21 cellular contexts compared by ENCODE assay signal in the genomic region with DNA sequence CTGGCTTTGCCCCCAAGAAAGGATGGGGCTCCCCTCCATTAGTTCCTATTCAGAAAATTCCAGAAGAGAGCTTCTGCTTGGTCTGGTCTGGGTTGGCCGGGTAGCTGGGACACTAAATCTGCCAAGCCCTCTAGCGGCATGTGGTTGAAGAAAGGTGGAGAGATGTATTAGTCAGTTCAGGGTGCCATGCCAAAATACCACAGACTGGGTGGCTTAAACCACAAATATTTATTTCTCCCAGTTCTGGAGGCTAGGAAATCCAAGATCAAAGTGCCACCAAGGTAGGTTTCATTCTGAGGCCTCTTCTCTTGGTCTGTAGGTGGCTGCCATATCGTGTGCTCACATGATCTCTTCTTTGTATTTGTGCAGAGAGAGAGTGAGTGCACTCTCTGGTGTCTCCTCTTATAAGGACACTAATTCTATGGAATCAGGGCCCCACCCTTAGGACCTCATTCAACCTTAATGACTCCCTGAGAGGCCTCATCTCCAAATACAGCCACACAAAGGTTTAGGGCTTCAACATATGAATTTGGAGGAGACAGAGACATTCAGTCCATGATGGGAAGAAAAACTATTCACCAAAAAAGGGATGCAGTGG. TPM values are rescaled to one million over a fixed set of nuclear protein-coding genes. Genes with fewer than 3 reads are reported as not detected.
DNase-seq lines count a peak whose midpoint lies in the region; ATAC-seq, FAIRE-seq and TF ChIP-seq lines count a peak whose summit lies in the region.
"Had no signal": no experiment of that assay in that cellular context is flagged by ENCODE, and none has a peak within 500 bp of the region (broad histone marks: within the 10 kb centered on the region; RNA-seq: fewer than 3 reads in every experiment).

No MANE protein-coding gene starts in this region.

- no peaks in the 10 kb centered on the region for H4K20me1 ChIP-seq in SK-N-SH (ENCODE audit: insufficient read depth)

- TF ChIP-seq EP300 in SK-N-SH (IDR thresholded peaks at IDR 0.05; ENCODE audit: borderline replicate concordance in 1 of 2, low read depth in 1 of 2, low read length in 1 of 2): no peak

- H3K36me3 Mint-ChIP-seq in CD4-positive, alpha-beta T cell (ENCODE audit: low read depth): no peaks in the 10 kb centered on the region

- WGBS in SK-N-SH (ENCODE audit: low lambda C conversion rate): 70% methylated on average over 3 of the region's 3 CpGs

- H3K4me2 ChIP-seq in SK-N-SH: no peak overlapping the region

- H3K4me1 ChIP-seq in SK-N-SH (ENCODE audit: control insufficient read depth in 1 of 2, insufficient read depth in 2 of 2, low read depth in 1 of 2, low read length in 1 of 2): peaks cover 0 to 10% of the 10 kb centered on the region in 2 experiments; a peak in 1 of 4 replicates

- H3K79me2 ChIP-seq in SK-N-SH (ENCODE audit: insufficient read depth): no peaks in the 10 kb centered on the region

- H3K27ac Mint-ChIP-seq in CD4-positive, alpha-beta T cell: no peak overlapping the region
- H3K27ac Mint-ChIP-seq: activated T-cell treated with anti-CD3 and anti-CD28 coated beads, Interleukin-2, amount 50 U/mL, for 72 hours had no signal

- intact Hi-C loops in CD4-positive, alpha-beta T cell (cut with DNase I, micrococcal nuclease): no loop called here

- ATAC-seq in SK-N-SH treated with all-trans-retinoic acid at 6 μM for 48 hours: no peak
- ATAC-seq in HG03139 (IDR thresholded peaks at IDR 0.05; ENCODE audit: unreplicated experiment): no peak
- ATAC-seq in GM21737 (IDR thresholded peaks at IDR 0.05; ENCODE audit: unreplicated experiment): no peak
- no peak for ATAC-seq in CD4-positive, alpha-beta T cell (ENCODE audit: poor library complexity)
- ATAC-seq: activated T-cell treated with anti-CD3 and anti-CD28 coated beads, Interleukin-2, amount 50 U/mL, for 72 hours had no signal

- H3K27ac ChIP-seq in SK-N-SH (ENCODE audit: low read depth in 2 of 2, low read length in 1 of 2): no peak overlapping the region
- no peak overlapping the region for H3K27ac ChIP-seq in CD4-positive, alpha-beta T cell (ENCODE audit: low read depth, low read length)
- H3K27ac ChIP-seq: Peyer's patch had no signal

- H3K9ac ChIP-seq in SK-N-SH: no peak overlapping the region

- no peak overlapping the region for H2AFZ ChIP-seq in SK-N-SH (ENCODE audit: low read depth)

- no peaks in the 10 kb centered on the region for H3K9me2 ChIP-seq in SK-N-SH

- no peaks in the 10 kb centered on the region for H3K36me3 ChIP-seq in SK-N-SH (replicated peaks in 1 of 2; ENCODE audit: control insufficient read depth in 1 of 2, insufficient read depth in 2 of 2, low read length in 1 of 2)
- H3K36me3 ChIP-seq: Peyer's patch had no signal

- no peaks in the 10 kb centered on the region for H3K9me3 Mint-ChIP-seq in CD4-positive, alpha-beta T cell
- H3K9me3 Mint-ChIP-seq: activated T-cell treated with anti-CD3 and anti-CD28 coated beads, Interleukin-2, amount 50 U/mL, for 72 hours; dendritic cell treated with granulocyte-macrophage colony-stimulating factor and Interleukin-4, amounts not matched to agents 40 ng/mL and 50 ng/mL, for 4 days; neural crest cell had no signal

- POLR2A ChIA-PET in SK-N-SH (lab: Yijun Ruan, JAX): no interaction called here
- POLR2A ChIA-PET in CD4-positive, alpha-beta T cell (lab: Charles Lee): no interaction called here

- H3K9me3 ChIP-seq in SK-N-SH: no peaks in the 10 kb centered on the region
- no peaks in the 10 kb centered on the region for H3K9me3 ChIP-seq in CD4-positive, alpha-beta T cell (ENCODE audit: control insufficient read depth, low read length)
- H3K9me3 ChIP-seq: Peyer's patch had no signal

- H3K4me3 Mint-ChIP-seq in CD4-positive, alpha-beta T cell: no peak overlapping the region
- H3K4me3 Mint-ChIP-seq: activated T-cell treated with anti-CD3 and anti-CD28 coated beads, Interleukin-2, amount 50 U/mL, for 72 hours; dendritic cell treated with granulocyte-macrophage colony-stimulating factor and Interleukin-4, amounts not matched to agents 40 ng/mL and 50 ng/mL, for 4 days; neural crest cell had no signal

- FAIRE-seq in RCC 7860 (lab: Jason Lieb, UNC): no peak
- FAIRE-seq: GM19239 had no signal

- no peaks in the 10 kb centered on the region for H3F3A ChIP-seq in SK-N-SH (replicated peaks; ENCODE audit: insufficient read depth)

- H3K27me3 Mint-ChIP-seq in CD4-positive, alpha-beta T cell: peaks cover 23% of the 10 kb centered on the region
- H3K27me3 Mint-ChIP-seq: dendritic cell treated with granulocyte-macrophage colony-stimulating factor and Interleukin-4, amounts not matched to agents 40 ng/mL and 50 ng/mL, for 4 days had no signal

- CTCF ChIA-PET in SK-N-SH (lab: Yijun Ruan, JAX): interaction anchor here (6.4 kb wide), 1 partner anchor 205 kb away, joined by 59 read pairs; no protein-coding TSS in a partner anchor
- CTCF ChIA-PET in CD4-positive, alpha-beta T cell (lab: Charles Lee): no interaction called here

- TF ChIP-seq CTCF in SK-N-SH (IDR thresholded peaks at IDR 0.05): no peak
- TF ChIP-seq CTCF in epithelial cell of esophagus (IDR thresholded peaks at IDR 0.05; ENCODE audit: insufficient read depth, low read depth, low read length, missing control alignments): peak; percentile 34
- TF ChIP-seq CTCF in CD4-positive, alpha-beta T cell (IDR thresholded peaks at IDR 0.05): no peak

- peaks cover 3% of the 10 kb centered on the region for H3K4me1 Mint-ChIP-seq in CD4-positive, alpha-beta T cell (ENCODE audit: low read depth)

- no peak for DNase-seq in SK-N-SH
- peak; percentile 93 for DNase-seq in RCC 7860 (ENCODE audit: low spot score)
- DNase-seq in epithelial cell of esophagus (ENCODE audit: low read depth): peak; percentile 66
- no peak for DNase-seq in activated CD4-positive, alpha-beta T cell treated with anti-CD3 and anti-CD28 coated beads for 1 hour
- no peak for DNase-seq in CD4-positive, alpha-beta T cell
- DNase-seq: 8988T; activated CD4-positive, alpha-beta T cell treated with anti-CD3 and anti-CD28 coated beads, Interleukin-2, amount 50 U/mL, for 1 hour; activated T-cell treated with anti-CD3 and anti-CD28 coated beads, Interleukin-2, amount 50 U/mL, for 72 hours; amniotic stem cell; IMR-90; NCI-H1417 treated with DMSO at 0.1 percent for 48 hours; NCI-H510A; Peyer's patch; right cardiac atrium had no signal

- no peaks in the 10 kb centered on the region for H3K27me3 ChIP-seq in SK-N-SH (ENCODE audit: insufficient read depth)
- H3K27me3 ChIP-seq in CD4-positive, alpha-beta T cell (ENCODE audit: control insufficient read depth, insufficient read depth, low read length): no peaks in the 10 kb centered on the region
- H3K27me3 ChIP-seq: Peyer's patch had no signal

- no peak overlapping the region for H3K4me3 ChIP-seq in SK-N-SH (ENCODE audit: low read depth in 2 of 2, low read length in 1 of 2)
- H3K4me3 ChIP-seq in epithelial cell of esophagus (ENCODE audit: low read length): no peak overlapping the region
- H3K4me3 ChIP-seq: lung, Peyer's patch had no signal

- no peak for TF ChIP-seq RAD21 in SK-N-SH (IDR thresholded peaks at IDR 0.05; ENCODE audit: low read length)

TF ChIP-seq in SK-N-SH, 30 proteins besides CTCF, POLR2A, EP300 and RAD21:
- TF ChIP-seq TAF1 (IDR thresholded peaks at IDR 0.05; ENCODE audit: borderline replicate concordance, low read depth, low read length) (no peak), NFIC (IDR thresholded peaks at IDR 0.05; ENCODE audit: borderline replicate concordance) (peak; percentile 9; the same call in 1 of the 2 replicates)

TF ChIP-seq in SK-N-SH treated with all-trans-retinoic acid at 6 μM for 48 hours, 23 proteins besides CTCF, POLR2A, EP300 and RAD21 (continues in another document):
- TF ChIP-seq, protein P1, sequence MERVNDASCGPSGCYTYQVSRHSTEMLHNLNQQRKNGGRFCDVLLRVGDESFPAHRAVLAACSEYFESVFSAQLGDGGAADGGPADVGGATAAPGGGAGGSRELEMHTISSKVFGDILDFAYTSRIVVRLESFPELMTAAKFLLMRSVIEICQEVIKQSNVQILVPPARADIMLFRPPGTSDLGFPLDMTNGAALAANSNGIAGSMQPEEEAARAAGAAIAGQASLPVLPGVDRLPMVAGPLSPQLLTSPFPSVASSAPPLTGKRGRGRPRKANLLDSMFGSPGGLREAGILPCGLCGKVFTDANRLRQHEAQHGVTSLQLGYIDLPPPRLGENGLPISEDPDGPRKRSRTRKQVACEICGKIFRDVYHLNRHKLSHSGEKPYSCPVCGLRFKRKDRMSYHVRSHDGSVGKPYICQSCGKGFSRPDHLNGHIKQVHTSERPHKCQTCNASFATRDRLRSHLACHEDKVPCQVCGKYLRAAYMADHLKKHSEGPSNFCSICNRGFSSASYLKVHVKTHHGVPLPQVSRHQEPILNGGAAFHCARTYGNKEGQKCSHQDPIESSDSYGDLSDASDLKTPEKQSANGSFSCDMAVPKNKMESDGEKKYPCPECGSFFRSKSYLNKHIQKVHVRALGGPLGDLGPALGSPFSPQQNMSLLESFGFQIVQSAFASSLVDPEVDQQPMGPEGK (CRISPR knock-in tag; IDR thresholded peaks at IDR 0.05; ENCODE audit: borderline replicate concordance): no peak
- TF ChIP-seq, protein P2, sequence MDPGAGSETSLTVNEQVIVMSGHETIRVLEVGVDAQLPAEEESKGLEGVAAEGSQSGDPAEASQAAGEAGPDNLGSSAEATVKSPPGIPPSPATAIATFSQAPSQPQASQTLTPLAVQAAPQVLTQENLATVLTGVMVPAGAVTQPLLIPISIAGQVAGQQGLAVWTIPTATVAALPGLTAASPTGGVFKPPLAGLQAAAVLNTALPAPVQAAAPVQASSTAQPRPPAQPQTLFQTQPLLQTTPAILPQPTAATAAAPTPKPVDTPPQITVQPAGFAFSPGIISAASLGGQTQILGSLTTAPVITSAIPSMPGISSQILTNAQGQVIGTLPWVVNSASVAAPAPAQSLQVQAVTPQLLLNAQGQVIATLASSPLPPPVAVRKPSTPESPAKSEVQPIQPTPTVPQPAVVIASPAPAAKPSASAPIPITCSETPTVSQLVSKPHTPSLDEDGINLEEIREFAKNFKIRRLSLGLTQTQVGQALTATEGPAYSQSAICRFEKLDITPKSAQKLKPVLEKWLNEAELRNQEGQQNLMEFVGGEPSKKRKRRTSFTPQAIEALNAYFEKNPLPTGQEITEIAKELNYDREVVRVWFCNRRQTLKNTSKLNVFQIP (CRISPR knock-in tag; IDR thresholded peaks at IDR 0.05; ENCODE audit: borderline replicate concordance, low read depth): no peak
- no peak for TF ChIP-seq ZFP30 (CRISPR knock-in tag; IDR thresholded peaks at IDR 0.05)

RNA-seq across cellular contexts. Expression of a gene that starts 38.7 kb away (rescaled TPM):
- 4.5 and 5.2 TPM in 2 replicates for polyA plus RNA-seq in SK-N-SH (2012; rRNA removed)
- 5.5 and 6.2 TPM in 2 replicates for polyA plus RNA-seq in SK-N-SH (2012; cell fraction: cytosol; rRNA removed)
- polyA plus RNA-seq in SK-N-SH (2012; cell fraction: nucleus; rRNA removed): 4.6 and 9.0 TPM in 2 replicates
- 10 to 100 TPM; 33.0 to 35.1 TPM for total RNA-seq in CD4-positive, alpha-beta T cell

RNA-seq across cellular contexts. Expression of a gene that starts 46.2 kb away (rescaled TPM):
- polyA plus RNA-seq in SK-N-SH (2012; rRNA removed): 3.7 and 6.0 TPM in 2 replicates
- 3.9 and 4.4 TPM in 2 replicates for polyA plus RNA-seq in SK-N-SH (2012; cell fraction: cytosol; rRNA removed)
- 10.2 and 18.1 TPM in 2 replicates for polyA plus RNA-seq in SK-N-SH (2012; cell fraction: nucleus; rRNA removed)
- total RNA-seq in CD4-positive, alpha-beta T cell: 10 to 100 TPM; 27.3 to 28.9 TPM

Comparison
In these comparisons a context has a peak if more than half of its experiments do, and no peak if none do; other contexts are left out.
1. DNase-seq: peak in RCC 7860 (single experiment) and epithelial cell of esophagus (single experiment); none in SK-N-SH (single experiment), activated CD4-positive, alpha-beta T cell treated with anti-CD3 and anti-CD28 coated beads for 1 hour (single experiment) and CD4-positive, alpha-beta T cell (0 of 10).